In the genomic region with DNA sequence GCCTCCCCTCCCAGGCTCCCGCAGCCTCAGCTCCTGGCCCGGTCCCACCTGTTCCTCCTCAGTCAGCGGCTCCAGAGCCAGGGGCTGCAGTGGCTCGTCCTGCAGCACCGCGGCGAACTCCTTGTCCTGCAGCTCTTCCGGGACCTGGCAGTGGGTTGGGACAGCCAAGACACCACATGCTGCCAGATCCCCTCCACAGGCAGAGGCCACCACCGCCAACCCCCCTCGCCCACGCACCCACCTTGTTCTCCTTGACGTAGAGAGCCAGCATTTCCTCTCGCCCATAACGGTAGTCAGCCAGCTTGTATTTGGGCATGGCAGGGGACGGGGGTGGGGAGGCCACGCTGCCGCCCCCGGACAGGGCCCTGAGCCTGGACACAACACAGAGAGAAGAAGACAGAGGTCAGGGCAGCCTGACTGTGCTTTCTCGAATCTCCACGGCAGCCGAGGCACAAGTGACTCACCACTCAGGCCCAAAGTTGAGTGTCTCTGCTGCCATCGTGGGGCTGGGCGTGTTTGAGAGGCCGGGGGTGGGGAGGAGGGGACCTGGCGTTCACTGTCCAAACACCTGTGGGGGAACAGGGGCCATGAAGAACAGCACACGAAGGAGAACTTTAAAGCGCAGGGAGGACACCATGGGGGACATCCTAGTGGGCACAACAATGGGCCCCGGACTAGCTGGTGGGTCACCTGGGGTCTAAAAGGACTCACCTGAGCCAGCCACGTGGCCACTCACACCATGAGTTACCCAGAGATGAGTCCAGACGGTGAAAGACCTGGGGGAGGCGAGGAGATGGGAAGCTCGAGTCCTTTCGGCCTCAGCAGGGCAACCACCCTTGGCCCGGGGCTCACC, we compare ENCODE assay signal across 1 cellular context.
TF ChIP-seq lines count a peak whose summit lies in the region.

No MANE protein-coding gene starts in this region.

TF ChIP-seq in HEK293, 187 proteins besides CTCF, POLR2A, EP300 and RAD21:
- 0 out of 2 replicates have a peak, but pooled peaks have one; percentile 20 for TF ChIP-seq ZNF600 (tag by site-specific recombination; IDR thresholded peaks at IDR 0.05)
- no peak for TF ChIP-seq KLF9 (tag by site-specific recombination; IDR thresholded peaks at IDR 0.05; ENCODE audit: low read depth)
- peak; percentile 83 for TF ChIP-seq EGR2 (tag by site-specific recombination; IDR thresholded peaks at IDR 0.05; ENCODE audit: low read depth)
- peak; percentile 87 for TF ChIP-seq ZFHX2 (tag by site-specific recombination; conservative IDR thresholded peaks at IDR 0.05)
